1 cellular context compared by ENCODE assay signal in the genomic region with DNA sequence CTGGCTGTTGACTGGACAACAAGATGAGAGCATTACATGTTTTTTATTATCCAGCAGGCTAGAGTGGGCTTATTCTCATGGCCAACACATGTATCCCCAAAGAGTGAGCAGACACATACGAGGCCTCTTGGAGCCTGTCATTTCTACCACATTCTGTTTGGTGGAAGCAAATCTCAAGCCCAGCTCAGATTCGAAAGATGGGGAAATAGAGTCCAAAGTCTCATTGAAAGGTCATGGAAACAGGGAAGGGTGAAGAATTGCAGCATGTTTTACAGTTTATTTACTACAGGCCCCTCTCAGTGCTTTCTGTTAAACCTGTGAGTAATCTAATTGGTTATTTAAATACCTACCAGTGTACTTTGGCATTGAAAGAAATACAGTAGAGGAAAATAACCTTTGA.
TF ChIP-seq lines count a peak whose summit lies in the region.

No MANE protein-coding gene starts in this region.

TF ChIP-seq in HepG2, 621 proteins besides CTCF, POLR2A, EP300 and RAD21 (continued from another document):
- TF ChIP-seq, protein P1, sequence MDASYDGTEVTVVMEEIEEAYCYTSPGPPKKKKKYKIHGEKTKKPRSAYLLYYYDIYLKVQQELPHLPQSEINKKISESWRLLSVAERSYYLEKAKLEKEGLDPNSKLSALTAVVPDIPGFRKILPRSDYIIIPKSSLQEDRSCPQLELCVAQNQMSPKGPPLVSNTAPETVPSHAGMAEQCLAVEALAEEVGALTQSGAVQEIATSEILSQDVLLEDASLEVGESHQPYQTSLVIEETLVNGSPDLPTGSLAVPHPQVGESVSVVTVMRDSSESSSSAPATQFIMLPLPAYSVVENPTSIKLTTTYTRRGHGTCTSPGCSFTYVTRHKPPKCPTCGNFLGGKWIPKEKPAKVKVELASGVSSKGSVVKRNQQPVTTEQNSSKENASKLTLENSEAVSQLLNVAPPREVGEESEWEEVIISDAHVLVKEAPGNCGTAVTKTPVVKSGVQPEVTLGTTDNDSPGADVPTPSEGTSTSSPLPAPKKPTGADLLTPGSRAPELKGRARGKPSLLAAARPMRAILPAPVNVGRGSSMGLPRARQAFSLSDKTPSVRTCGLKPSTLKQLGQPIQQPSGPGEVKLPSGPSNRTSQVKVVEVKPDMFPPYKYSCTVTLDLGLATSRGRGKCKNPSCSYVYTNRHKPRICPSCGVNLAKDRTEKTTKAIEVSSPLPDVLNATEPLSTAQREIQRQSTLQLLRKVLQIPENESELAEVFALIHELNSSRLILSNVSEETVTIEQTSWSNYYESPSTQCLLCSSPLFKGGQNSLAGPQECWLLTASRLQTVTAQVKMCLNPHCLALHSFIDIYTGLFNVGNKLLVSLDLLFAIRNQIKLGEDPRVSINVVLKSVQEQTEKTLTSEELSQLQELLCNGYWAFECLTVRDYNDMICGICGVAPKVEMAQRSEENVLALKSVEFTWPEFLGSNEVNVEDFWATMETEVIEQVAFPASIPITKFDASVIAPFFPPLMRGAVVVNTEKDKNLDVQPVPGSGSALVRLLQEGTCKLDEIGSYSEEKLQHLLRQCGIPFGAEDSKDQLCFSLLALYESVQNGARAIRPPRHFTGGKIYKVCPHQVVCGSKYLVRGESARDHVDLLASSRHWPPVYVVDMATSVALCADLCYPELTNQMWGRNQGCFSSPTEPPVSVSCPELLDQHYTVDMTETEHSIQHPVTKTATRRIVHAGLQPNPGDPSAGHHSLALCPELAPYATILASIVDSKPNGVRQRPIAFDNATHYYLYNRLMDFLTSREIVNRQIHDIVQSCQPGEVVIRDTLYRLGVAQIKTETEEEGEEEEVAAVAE (CRISPR knock-in tag; IDR thresholded peaks at IDR 0.05; ENCODE audit: borderline replicate concordance), result peak; percentile 47; the same call in 1 of the 2 replicates
- TF ChIP-seq NCOR1 (IDR thresholded peaks at IDR 0.05; ENCODE audit: borderline replicate concordance, low read length), result peak; percentile 96
- no peak for TF ChIP-seq NONO (IDR thresholded peaks at IDR 0.05)
- no peak for TF ChIP-seq NONO (CRISPR knock-in tag; conservative IDR thresholded peaks at IDR 0.05)
- peak; percentile 51 for TF ChIP-seq KAT8 (CRISPR knock-in tag; IDR thresholded peaks at IDR 0.05)
- TF ChIP-seq MZF1 (CRISPR knock-in tag; IDR thresholded peaks at IDR 0.05; ENCODE audit: borderline replicate concordance), result no peak
- TF ChIP-seq ZBTB1 (CRISPR knock-in tag; IDR thresholded peaks at IDR 0.05; ENCODE audit: borderline replicate concordance), result no peak
- TF ChIP-seq ZNF256 (CRISPR knock-in tag; conservative IDR thresholded peaks at IDR 0.05), result no peak
- 0 out of 2 replicates have a peak, but pooled peaks have one; percentile 47 for TF ChIP-seq DPF2 (CRISPR knock-in tag; IDR thresholded peaks at IDR 0.05; ENCODE audit: borderline replicate concordance, low read depth)
- no peak for TF ChIP-seq ARHGAP35 (CRISPR knock-in tag; IDR thresholded peaks at IDR 0.05; ENCODE audit: borderline replicate concordance)
- no peak for TF ChIP-seq CBFB (CRISPR knock-in tag; IDR thresholded peaks at IDR 0.05)
- TF ChIP-seq, protein P2, sequence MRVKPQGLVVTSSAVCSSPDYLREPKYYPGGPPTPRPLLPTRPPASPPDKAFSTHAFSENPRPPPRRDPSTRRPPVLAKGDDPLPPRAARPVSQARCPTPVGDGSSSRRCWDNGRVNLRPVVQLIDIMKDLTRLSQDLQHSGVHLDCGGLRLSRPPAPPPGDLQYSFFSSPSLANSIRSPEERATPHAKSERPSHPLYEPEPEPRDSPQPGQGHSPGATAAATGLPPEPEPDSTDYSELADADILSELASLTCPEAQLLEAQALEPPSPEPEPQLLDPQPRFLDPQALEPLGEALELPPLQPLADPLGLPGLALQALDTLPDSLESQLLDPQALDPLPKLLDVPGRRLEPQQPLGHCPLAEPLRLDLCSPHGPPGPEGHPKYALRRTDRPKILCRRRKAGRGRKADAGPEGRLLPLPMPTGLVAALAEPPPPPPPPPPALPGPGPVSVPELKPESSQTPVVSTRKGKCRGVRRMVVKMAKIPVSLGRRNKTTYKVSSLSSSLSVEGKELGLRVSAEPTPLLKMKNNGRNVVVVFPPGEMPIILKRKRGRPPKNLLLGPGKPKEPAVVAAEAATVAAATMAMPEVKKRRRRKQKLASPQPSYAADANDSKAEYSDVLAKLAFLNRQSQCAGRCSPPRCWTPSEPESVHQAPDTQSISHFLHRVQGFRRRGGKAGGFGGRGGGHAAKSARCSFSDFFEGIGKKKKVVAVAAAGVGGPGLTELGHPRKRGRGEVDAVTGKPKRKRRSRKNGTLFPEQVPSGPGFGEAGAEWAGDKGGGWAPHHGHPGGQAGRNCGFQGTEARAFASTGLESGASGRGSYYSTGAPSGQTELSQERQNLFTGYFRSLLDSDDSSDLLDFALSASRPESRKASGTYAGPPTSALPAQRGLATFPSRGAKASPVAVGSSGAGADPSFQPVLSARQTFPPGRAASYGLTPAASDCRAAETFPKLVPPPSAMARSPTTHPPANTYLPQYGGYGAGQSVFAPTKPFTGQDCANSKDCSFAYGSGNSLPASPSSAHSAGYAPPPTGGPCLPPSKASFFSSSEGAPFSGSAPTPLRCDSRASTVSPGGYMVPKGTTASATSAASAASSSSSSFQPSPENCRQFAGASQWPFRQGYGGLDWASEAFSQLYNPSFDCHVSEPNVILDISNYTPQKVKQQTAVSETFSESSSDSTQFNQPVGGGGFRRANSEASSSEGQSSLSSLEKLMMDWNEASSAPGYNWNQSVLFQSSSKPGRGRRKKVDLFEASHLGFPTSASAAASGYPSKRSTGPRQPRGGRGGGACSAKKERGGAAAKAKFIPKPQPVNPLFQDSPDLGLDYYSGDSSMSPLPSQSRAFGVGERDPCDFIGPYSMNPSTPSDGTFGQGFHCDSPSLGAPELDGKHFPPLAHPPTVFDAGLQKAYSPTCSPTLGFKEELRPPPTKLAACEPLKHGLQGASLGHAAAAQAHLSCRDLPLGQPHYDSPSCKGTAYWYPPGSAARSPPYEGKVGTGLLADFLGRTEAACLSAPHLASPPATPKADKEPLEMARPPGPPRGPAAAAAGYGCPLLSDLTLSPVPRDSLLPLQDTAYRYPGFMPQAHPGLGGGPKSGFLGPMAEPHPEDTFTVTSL (CRISPR knock-in tag; IDR thresholded peaks at IDR 0.05; ENCODE audit: borderline replicate concordance), result peak; percentile 91; the same call in 1 of the 2 replicates
- TF ChIP-seq HOXA3 (CRISPR knock-in tag; IDR thresholded peaks at IDR 0.05), result peak; percentile 34; the same call in 1 of the 2 replicates
- TF ChIP-seq TAF1 (CRISPR knock-in tag; IDR thresholded peaks at IDR 0.05), result no peak
- TF ChIP-seq DMAP1 (CRISPR knock-in tag; IDR thresholded peaks at IDR 0.05), result peak; percentile 49; the same call in 1 of the 2 replicates
- TF ChIP-seq ZNF562 (CRISPR knock-in tag; IDR thresholded peaks at IDR 0.05; ENCODE audit: borderline replicate concordance), result no peak
- TF ChIP-seq, protein P3, sequence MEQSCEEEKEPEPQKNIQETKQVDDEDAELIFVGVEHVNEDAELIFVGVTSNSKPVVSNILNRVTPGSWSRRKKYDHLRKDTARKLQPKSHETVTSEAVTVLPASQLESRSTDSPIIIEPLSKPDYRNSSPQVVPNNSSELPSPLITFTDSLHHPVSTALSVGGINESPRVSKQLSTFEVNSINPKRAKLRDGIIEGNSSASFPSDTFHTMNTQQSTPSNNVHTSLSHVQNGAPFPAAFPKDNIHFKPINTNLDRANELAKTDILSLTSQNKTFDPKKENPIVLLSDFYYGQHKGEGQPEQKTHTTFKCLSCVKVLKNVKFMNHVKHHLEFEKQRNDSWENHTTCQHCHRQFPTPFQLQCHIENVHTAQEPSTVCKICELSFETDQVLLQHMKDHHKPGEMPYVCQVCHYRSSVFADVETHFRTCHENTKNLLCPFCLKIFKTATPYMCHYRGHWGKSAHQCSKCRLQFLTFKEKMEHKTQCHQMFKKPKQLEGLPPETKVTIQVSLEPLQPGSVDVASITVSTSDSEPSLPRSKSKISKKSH (CRISPR knock-in tag; IDR thresholded peaks at IDR 0.05; ENCODE audit: borderline replicate concordance), result no peak
- TF ChIP-seq, protein P4, sequence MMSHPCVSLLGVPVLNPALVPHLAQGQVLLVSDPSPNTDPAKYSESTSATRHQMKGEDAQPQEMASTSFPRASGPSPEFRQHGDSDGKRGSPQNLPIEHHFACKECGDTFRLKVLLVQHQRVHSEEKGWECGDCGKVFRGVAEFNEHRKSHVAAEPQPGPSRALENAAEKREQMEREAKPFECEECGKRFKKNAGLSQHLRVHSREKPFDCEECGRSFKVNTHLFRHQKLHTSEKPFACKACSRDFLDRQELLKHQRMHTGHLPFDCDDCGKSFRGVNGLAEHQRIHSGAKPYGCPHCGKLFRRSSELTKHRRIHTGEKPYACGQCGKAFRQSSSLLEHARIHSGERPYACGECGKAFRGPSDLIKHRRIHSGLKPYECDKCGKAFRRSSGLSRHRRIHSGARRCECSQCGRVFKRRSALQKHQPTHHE (CRISPR knock-in tag; IDR thresholded peaks at IDR 0.05; ENCODE audit: borderline replicate concordance), result no peak
- peak; percentile 72; the same call in 1 of the 2 replicates for TF ChIP-seq SOX5 (CRISPR knock-in tag; IDR thresholded peaks at IDR 0.05; ENCODE audit: borderline replicate concordance)
- no peak for TF ChIP-seq PRMT3 (CRISPR knock-in tag; IDR thresholded peaks at IDR 0.05; ENCODE audit: borderline replicate concordance, low read depth)
- no peak for TF ChIP-seq SUZ12 (IDR thresholded peaks at IDR 0.05; ENCODE audit: low read depth, low read length)
- TF ChIP-seq, protein P5, sequence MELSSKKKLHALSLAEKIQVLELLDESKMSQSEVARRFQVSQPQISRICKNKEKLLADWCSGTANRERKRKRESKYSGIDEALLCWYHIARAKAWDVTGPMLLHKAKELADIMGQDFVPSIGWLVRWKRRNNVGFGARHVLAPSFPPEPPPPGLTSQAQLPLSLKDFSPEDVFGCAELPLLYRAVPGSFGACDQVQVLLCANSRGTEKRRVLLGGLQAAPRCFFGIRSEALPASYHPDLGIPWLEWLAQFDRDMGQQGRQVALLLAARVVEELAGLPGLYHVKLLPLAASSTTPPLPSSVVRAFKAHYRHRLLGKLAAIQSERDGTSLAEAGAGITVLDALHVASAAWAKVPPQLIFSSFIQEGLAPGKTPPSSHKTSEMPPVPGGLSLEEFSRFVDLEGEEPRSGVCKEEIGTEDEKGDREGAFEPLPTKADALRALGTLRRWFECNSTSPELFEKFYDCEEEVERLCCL (CRISPR knock-in tag; IDR thresholded peaks at IDR 0.05; ENCODE audit: borderline replicate concordance), result no peak
- TF ChIP-seq MBD4 (IDR thresholded peaks at IDR 0.05; ENCODE audit: borderline replicate concordance, low read length), result no peak
